In genomic region chr4:184147858-184148799, GRCh38 we compare ENCODE assay signal across 19 cellular contexts.
DNase-seq lines count a peak whose midpoint lies in the region; ATAC-seq, FAIRE-seq and TF ChIP-seq lines count a peak whose summit lies in the region.
"Had no signal": no experiment of that assay in that cellular context is flagged by ENCODE, and none has a peak within 500 bp of the region (broad histone marks: within the 10 kb centered on the region; RNA-seq: fewer than 3 reads in every experiment).

No MANE protein-coding gene starts in this region.

- DNase-seq in activated T-cell treated with anti-CD3 and anti-CD28 coated beads, Interleukin-2, amount 50 U/mL, for 72 hours, result no peak
- DNase-seq in activated T-cell treated with anti-CD3 and anti-CD28 coated beads for 4 hours (no peak), NB4 (ENCODE audit: low read depth) (peak; percentile 56), astrocyte (ENCODE audit: low read depth) (no peak), trophoblast cell (no peak), tibial nerve (ENCODE audit: low spot score in 2 of 2) (no peak), HT-29 (ENCODE audit: low spot score) (no peak)
- DNase-seq: activated naive CD8-positive, alpha-beta T cell treated with anti-CD3 and anti-CD28 coated beads, Interleukin-2, amount 50 U/mL, for 24 hours; dorsolateral prefrontal cortex; glutamatergic neuron; left lung; NCI-H1048; NCI-H2081; NCI-H69; right cardiac atrium; stimulated activated naive B cell treated with anti-CD40 and anti-IgM and Interleukin-4, amounts not matched to agents 10 μg/mL and 1 μg/mL and 100 μg/mL, for 72 hours had no signal

- H4K91ac ChIP-seq in trophoblast cell (ENCODE audit: low read depth, low read length), result no peak overlapping the region

- no peak overlapping the region for H3K4ac ChIP-seq in trophoblast cell (ENCODE audit: low read depth, low read length)

- H3K36me3 ChIP-seq in astrocyte (ENCODE audit: insufficient read depth, low read length), result no peaks in the 10 kb centered on the region
- no peaks in the 10 kb centered on the region for H3K36me3 ChIP-seq in trophoblast cell (ENCODE audit: control insufficient read depth in 1 of 2, insufficient read depth in 2 of 2, low read length in 2 of 2)
- no peaks in the 10 kb centered on the region for H3K36me3 ChIP-seq in tibial nerve
- H3K36me3 ChIP-seq: left lung had no signal

- TF ChIP-seq EP300 in tibial nerve (IDR thresholded peaks at IDR 0.05), result no peak

- no CpG with 5 or more reads among the region's 8 CpGs for WGBS in trophoblast cell (ENCODE audit: extremely low coverage, insufficient coverage, insufficient read length)
- WGBS in tibial nerve, 2 donors, result 38 to 49% methylated on average over 8 of the region's 8 CpGs

- no peaks in the 10 kb centered on the region for H4K20me1 ChIP-seq in astrocyte (ENCODE audit: insufficient read depth, low read length)

- H3K27me3 ChIP-seq in astrocyte (ENCODE audit: insufficient read depth, low read length) (no peaks in the 10 kb centered on the region), trophoblast cell (ENCODE audit: insufficient read depth, low read length) (no peaks in the 10 kb centered on the region), tibial nerve (no peaks in the 10 kb centered on the region)
- H3K27me3 ChIP-seq: dorsolateral prefrontal cortex, left lung had no signal

- no peak overlapping the region for H2AFZ ChIP-seq in astrocyte (ENCODE audit: low read depth, low read length)
- no peak overlapping the region for H2AFZ ChIP-seq in trophoblast cell (ENCODE audit: insufficient read depth, low read length, poor library complexity)

- H3K4me1 Mint-ChIP-seq in activated T-cell treated with anti-CD3 and anti-CD28 coated beads, Interleukin-2, amount 50 U/mL, for 72 hours (ENCODE audit: low read depth), result peaks cover 9% of the 10 kb centered on the region
- H3K4me1 Mint-ChIP-seq in astrocyte (ENCODE audit: low read depth, unreplicated experiment), result peaks cover 13% of the 10 kb centered on the region
- H3K4me1 Mint-ChIP-seq: activated naive CD8-positive, alpha-beta T cell treated with anti-CD3 and anti-CD28 coated beads, Interleukin-2, amount 50 U/mL, for 24 hours; stimulated activated naive B cell treated with anti-CD40 and anti-IgM and Interleukin-4, amounts not matched to agents 10 μg/mL and 1 μg/mL and 100 μg/mL, for 72 hours had no signal

- peak overlapping the region; percentile 30 for H3K27ac Mint-ChIP-seq in activated T-cell treated with anti-CD3 and anti-CD28 coated beads, Interleukin-2, amount 50 U/mL, for 72 hours
- H3K27ac Mint-ChIP-seq in astrocyte (ENCODE audit: unreplicated experiment), result peak overlapping the region; percentile 34
- H3K27ac Mint-ChIP-seq: activated naive CD8-positive, alpha-beta T cell treated with anti-CD3 and anti-CD28 coated beads, Interleukin-2, amount 50 U/mL, for 24 hours; stimulated activated naive B cell treated with anti-CD40 and anti-IgM and Interleukin-4, amounts not matched to agents 10 μg/mL and 1 μg/mL and 100 μg/mL, for 72 hours; type B pancreatic cell had no signal

- H3K9ac ChIP-seq in astrocyte (ENCODE audit: low read length) (no peak overlapping the region), trophoblast cell (ENCODE audit: low read length) (no peak overlapping the region)

- ATAC-seq in activated T-cell treated with anti-CD3 and anti-CD28 coated beads, Interleukin-2, amount 50 U/mL, for 72 hours (replicated peaks in 1 of 2), result peak; percentile 45 to 52
- no peak for ATAC-seq in HG02870 (IDR thresholded peaks at IDR 0.05; ENCODE audit: unreplicated experiment)
- ATAC-seq: activated naive CD8-positive, alpha-beta T cell treated with anti-CD3 and anti-CD28 coated beads, Interleukin-2, amount 50 U/mL, for 24 hours; right cardiac atrium; stimulated activated naive B cell treated with anti-CD40 and anti-IgM and Interleukin-4, amounts not matched to agents 10 μg/mL and 1 μg/mL and 100 μg/mL, for 72 hours had no signal

- FAIRE-seq in astrocyte (lab: Jason Lieb, UNC), result no peak
- FAIRE-seq: bronchial epithelial cell had no signal

- H3K4me3 Mint-ChIP-seq in activated T-cell treated with anti-CD3 and anti-CD28 coated beads, Interleukin-2, amount 50 U/mL, for 72 hours, result peak overlapping the region; percentile 2 to 21
- H3K4me3 Mint-ChIP-seq in astrocyte (ENCODE audit: unreplicated experiment), result peak overlapping the region; percentile 2
- H3K4me3 Mint-ChIP-seq: activated naive CD8-positive, alpha-beta T cell treated with anti-CD3 and anti-CD28 coated beads, Interleukin-2, amount 50 U/mL, for 24 hours; stimulated activated naive B cell treated with anti-CD40 and anti-IgM and Interleukin-4, amounts not matched to agents 10 μg/mL and 1 μg/mL and 100 μg/mL, for 72 hours; type B pancreatic cell had no signal

- no peaks in the 10 kb centered on the region for H3K9me3 Mint-ChIP-seq in activated T-cell treated with anti-CD3 and anti-CD28 coated beads, Interleukin-2, amount 50 U/mL, for 72 hours
- H3K9me3 Mint-ChIP-seq in astrocyte (ENCODE audit: unreplicated experiment), result no peaks in the 10 kb centered on the region
- H3K9me3 Mint-ChIP-seq: activated naive CD8-positive, alpha-beta T cell treated with anti-CD3 and anti-CD28 coated beads, Interleukin-2, amount 50 U/mL, for 24 hours; stimulated activated naive B cell treated with anti-CD40 and anti-IgM and Interleukin-4, amounts not matched to agents 10 μg/mL and 1 μg/mL and 100 μg/mL, for 72 hours; type B pancreatic cell had no signal

- no peak overlapping the region for H3K18ac ChIP-seq in trophoblast cell (ENCODE audit: low read length)

- no peaks in the 10 kb centered on the region for H3K79me1 ChIP-seq in trophoblast cell (ENCODE audit: low read length)

- TF ChIP-seq CTCF in NB4 (IDR thresholded peaks at IDR 0.05; ENCODE audit: low read depth, low read length), result no peak
- no peak for TF ChIP-seq CTCF in astrocyte (IDR thresholded peaks at IDR 0.05; ENCODE audit: insufficient read depth, low read depth, low read length)
- no peak for TF ChIP-seq CTCF in tibial nerve (IDR thresholded peaks at IDR 0.05)

- peaks cover 6% of the 10 kb centered on the region for H3K27me3 Mint-ChIP-seq in activated T-cell treated with anti-CD3 and anti-CD28 coated beads, Interleukin-2, amount 50 U/mL, for 72 hours (ENCODE audit: low read depth)
- H3K27me3 Mint-ChIP-seq in astrocyte (ENCODE audit: low read depth, unreplicated experiment), result peaks cover 24% of the 10 kb centered on the region

- no peak overlapping the region for H3K23ac ChIP-seq in trophoblast cell (ENCODE audit: low read length)

- no peak overlapping the region for H3K4me3 ChIP-seq in NB4 (ENCODE audit: low read depth, low read length)
- no peak overlapping the region for H3K4me3 ChIP-seq in astrocyte (ENCODE audit: insufficient read depth, low read depth, low read length)
- no peak overlapping the region for H3K4me3 ChIP-seq in trophoblast cell (ENCODE audit: low read depth, low read length)
- H3K4me3 ChIP-seq in tibial nerve, result no peak overlapping the region
- H3K4me3 ChIP-seq: dorsolateral prefrontal cortex, left lung had no signal

- H2BK5ac ChIP-seq in trophoblast cell (ENCODE audit: low read depth, low read length, poor library complexity), result no peak overlapping the region

- H2AK5ac ChIP-seq in trophoblast cell (ENCODE audit: low read length), result no peak overlapping the region

- TF ChIP-seq POLR2A in NB4 (IDR thresholded peaks at IDR 0.05; ENCODE audit: extremely low read depth, insufficient read length) (no peak), tibial nerve (IDR thresholded peaks at IDR 0.05) (no peak)

- H3K9me3 ChIP-seq in astrocyte (ENCODE audit: insufficient read depth, low read depth, low read length) (no peaks in the 10 kb centered on the region), trophoblast cell (ENCODE audit: insufficient read depth, low read depth, low read length) (no peaks in the 10 kb centered on the region), tibial nerve (no peaks in the 10 kb centered on the region)
- H3K9me3 ChIP-seq: left lung had no signal

- no peak overlapping the region for H3K4me2 ChIP-seq in astrocyte (ENCODE audit: low read length)
- H3K4me2 ChIP-seq in trophoblast cell (ENCODE audit: low read length), result peak overlapping the region; percentile 18

- no peaks in the 10 kb centered on the region for H3K36me3 Mint-ChIP-seq in activated T-cell treated with anti-CD3 and anti-CD28 coated beads, Interleukin-2, amount 50 U/mL, for 72 hours (ENCODE audit: insufficient read depth in 2 of 2)
- H3K36me3 Mint-ChIP-seq in astrocyte (ENCODE audit: low read depth, unreplicated experiment), result no peaks in the 10 kb centered on the region
- H3K36me3 Mint-ChIP-seq: stimulated activated naive B cell treated with anti-CD40 and anti-IgM and Interleukin-4, amounts not matched to agents 10 μg/mL and 1 μg/mL and 100 μg/mL, for 72 hours; type B pancreatic cell had no signal

- H2BK120ac ChIP-seq in trophoblast cell (ENCODE audit: insufficient read depth, low read length, poor library complexity), result no peak overlapping the region

- no peaks in the 10 kb centered on the region for H3K79me2 ChIP-seq in astrocyte (ENCODE audit: insufficient read depth, low read length)
- no peaks in the 10 kb centered on the region for H3K79me2 ChIP-seq in trophoblast cell (ENCODE audit: control insufficient read depth, insufficient read depth, low read length, poor library complexity)

- no peak overlapping the region for H2BK12ac ChIP-seq in trophoblast cell (ENCODE audit: low read length)

- no peak overlapping the region for H4K12ac ChIP-seq in trophoblast cell (ENCODE audit: low read depth, low read length)

- no peak overlapping the region for H4K8ac ChIP-seq in trophoblast cell (ENCODE audit: low read depth, low read length)

- no peak overlapping the region for H3K14ac ChIP-seq in trophoblast cell (ENCODE audit: low read length)

- H3K4me1 ChIP-seq in astrocyte (ENCODE audit: insufficient read depth, low read length) (no peaks in the 10 kb centered on the region), trophoblast cell (ENCODE audit: control insufficient read depth in 1 of 2, insufficient read depth in 2 of 2, low read length in 2 of 2) (peaks cover 0 to 5% of the 10 kb centered on the region in 2 experiments), tibial nerve (peaks cover 0 to 9% (median 0%) of the 10 kb centered on the region in 4 donors)

- H3K27ac ChIP-seq in astrocyte (ENCODE audit: low read depth, low read length) (no peak overlapping the region), trophoblast cell (ENCODE audit: low read depth, low read length) (no peak overlapping the region), tibial nerve (no peak overlapping the region)
- H3K27ac ChIP-seq: dorsolateral prefrontal cortex had no signal
